Comparison of ENCODE assay signal across 8 cellular contexts in genomic region chr7:107744345-107744750, GRCh38. TPM values are rescaled to one million over a fixed set of nuclear protein-coding genes. Genes with fewer than 3 reads are reported as not detected.
DNase-seq lines count a peak whose midpoint lies in the region; ATAC-seq and TF ChIP-seq lines count a peak whose summit lies in the region.

No MANE protein-coding gene starts in this region.

- no peaks in the 10 kb centered on the region for H3K27me3 Mint-ChIP-seq in CD4-positive, alpha-beta T cell
- H3K27me3 Mint-ChIP-seq in activated naive CD8-positive, alpha-beta T cell, result no peaks in the 10 kb centered on the region

- peak overlapping the region; percentile 99 for H3K27ac Mint-ChIP-seq in CD4-positive, alpha-beta T cell
- peak overlapping the region; percentile 100 for H3K27ac Mint-ChIP-seq in activated naive CD8-positive, alpha-beta T cell

- peak overlapping the region; percentile 99 for H3K27ac ChIP-seq in CD4-positive, alpha-beta T cell (ENCODE audit: low read depth, low read length)

- DNase-seq in CD4-positive, alpha-beta T cell, result peak in 1 of 10 experiments; percentile 2
- no peak for DNase-seq in stimulated activated naive CD8-positive, alpha-beta T cell treated with anti-CD3 and anti-CD28 coated beads, Interleukin-15, Interleukin-2, amounts not matched to agents 100 U/mL and 50 U/mL, for 24 hours
- DNase-seq in T1000 (lab: John Stamatoyannopoulos, UW) (no peak), EL (no peak)

- H3K9ac ChIP-seq in iPS-15b (ENCODE audit: low read depth, low read length), result peak overlapping the region; percentile 90

- peak overlapping the region; percentile 93 for H3K4me3 Mint-ChIP-seq in CD4-positive, alpha-beta T cell
- H3K4me3 Mint-ChIP-seq in activated naive CD8-positive, alpha-beta T cell, result peak overlapping the region; percentile 96

- H3K9me3 Mint-ChIP-seq in CD4-positive, alpha-beta T cell, result no peaks in the 10 kb centered on the region
- no peaks in the 10 kb centered on the region for H3K9me3 Mint-ChIP-seq in activated naive CD8-positive, alpha-beta T cell (ENCODE audit: low read depth)

- no peaks in the 10 kb centered on the region for H3K36me3 ChIP-seq in iPS-15b (ENCODE audit: control insufficient read depth, insufficient read depth, low read length)

- H3K4me1 Mint-ChIP-seq in CD4-positive, alpha-beta T cell (ENCODE audit: low read depth), result peaks cover 59% of the 10 kb centered on the region
- peaks cover 56% of the 10 kb centered on the region for H3K4me1 Mint-ChIP-seq in activated naive CD8-positive, alpha-beta T cell (ENCODE audit: low read depth)

- intact Hi-C loops in CD4-positive, alpha-beta T cell (cut with DNase I, micrococcal nuclease), result loop anchor here (1.0 to 10.0 kb wide), 8 partner anchors 130 to 1460 kb away; partner anchors contain the start of genes COG5 (in 2 of the 2), DUS4L (in 2 of the 2), HBP1 (in 1 of the 2) and NAMPT (in 1 of the 2)

- no peaks in the 10 kb centered on the region for H3K27me3 ChIP-seq in CD4-positive, alpha-beta T cell (ENCODE audit: control insufficient read depth, insufficient read depth, low read length)
- peaks cover 3% of the 10 kb centered on the region for H3K27me3 ChIP-seq in iPS-15b (ENCODE audit: control insufficient read depth, insufficient read depth, low read length)

- H3K36me3 Mint-ChIP-seq in CD4-positive, alpha-beta T cell (ENCODE audit: low read depth), result peaks cover 51% of the 10 kb centered on the region
- no peaks in the 10 kb centered on the region for H3K36me3 Mint-ChIP-seq in activated naive CD8-positive, alpha-beta T cell

- H3K4me1 ChIP-seq in iPS-15b (ENCODE audit: control insufficient read depth, insufficient read depth, low read length), result peaks cover 4% of the 10 kb centered on the region

- CTCF ChIA-PET in CD4-positive, alpha-beta T cell (lab: Charles Lee), result interaction anchor here (1.9 to 2.0 kb wide), 3 partner anchors 11 to 146 kb away, joined by 5 to 13 read pairs (median 7); partner anchors contain the start of gene DLD

- peak overlapping the region; percentile 97 for H3K4me3 ChIP-seq in iPS-15b (ENCODE audit: low read depth, low read length)

- H3K9me3 ChIP-seq in CD4-positive, alpha-beta T cell (ENCODE audit: control insufficient read depth, low read length), result no peaks in the 10 kb centered on the region
- no peaks in the 10 kb centered on the region for H3K9me3 ChIP-seq in iPS-15b (ENCODE audit: control insufficient read depth, insufficient read depth, low read length)

- ATAC-seq in CD4-positive, alpha-beta T cell (ENCODE audit: poor library complexity), result peak; percentile 30
- ATAC-seq in GM19455 (IDR thresholded peaks at IDR 0.05; ENCODE audit: unreplicated experiment) (peak; percentile 43), HG03469 (IDR thresholded peaks at IDR 0.05; ENCODE audit: unreplicated experiment) (peak; percentile 15)
- peak; percentile 40 for ATAC-seq in stimulated activated naive CD8-positive, alpha-beta T cell treated with anti-CD3 and anti-CD28 coated beads, Interleukin-15, Interleukin-2, amounts not matched to agents 100 U/mL and 50 U/mL, for 24 hours

- no peak for TF ChIP-seq CTCF in CD4-positive, alpha-beta T cell (IDR thresholded peaks at IDR 0.05)

- POLR2A ChIA-PET in CD4-positive, alpha-beta T cell (lab: Charles Lee), result interaction anchor here (0.6 to 6.0 kb wide), 16 partner anchors 8 to 1459 kb away, joined by 3 to 152 read pairs (median 9); partner anchors contain the start of genes COG5, DLD, DNAJB9 and DUS4L

RNA-seq across cellular contexts. Expression of gene CBLL1, which starts 0.4 kb away (rescaled TPM):
- 10 to 100 TPM; 77.8 to 80.2 TPM for total RNA-seq in CD4-positive, alpha-beta T cell

RNA-seq across cellular contexts. Expression of gene SLC26A3, which starts 58.7 kb away (rescaled TPM):
- not detected for total RNA-seq in CD4-positive, alpha-beta T cell
